8 cellular contexts compared by ENCODE assay signal in genomic region chr1:228141082-228141870, GRCh38. TPM values are rescaled to one million over a fixed set of nuclear protein-coding genes. Genes with fewer than 3 reads are reported as not detected.
DNase-seq lines count a peak whose midpoint lies in the region; ATAC-seq and TF ChIP-seq lines count a peak whose summit lies in the region.

No MANE protein-coding gene starts in this region.

- no peaks in the 10 kb centered on the region for H3K9me2 ChIP-seq in PC-9 (ENCODE audit: insufficient read depth)

- TF ChIP-seq CTCF in GM12865 (IDR thresholded peaks at IDR 0.05; ENCODE audit: insufficient read depth, low read depth, low read length, missing control alignments) (no peak), PC-9 (conservative IDR thresholded peaks at IDR 0.05) (no peak), liver (IDR thresholded peaks at IDR 0.05; ENCODE audit: low read depth, low read length, missing input control) (no peak), suprapubic skin (IDR thresholded peaks at IDR 0.05) (no peak)

- no peak for TF ChIP-seq POLR2A in suprapubic skin (IDR thresholded peaks at IDR 0.05)

- 36% methylated on average over 28 of the region's 28 CpGs for WGBS in liver
- WGBS in suprapubic skin, result 18% methylated on average over 8 of the region's 28 CpGs

- H3K27ac ChIP-seq in PC-9 (peak overlapping the region; percentile 64; the same call in 1 of the 2 replicates), caudate nucleus (ENCODE audit: low read depth, low read length) (peak overlapping the region; percentile 94), liver (ENCODE audit: low read depth in 1 of 2, low read length in 2 of 2) (peak overlapping the region; percentile 97), suprapubic skin (peak overlapping the region; percentile 93)

- intact Hi-C loops in PC-9 (cut with micrococcal nuclease; ENCODE audit: unreplicated experiment), result loop anchor here (1.0 to 2.0 kb wide), 3 partner anchors 8 to 72 kb away; partner anchors contain the start of gene GJC2

- H3K9me3 ChIP-seq in PC-9 (ENCODE audit: insufficient read depth, low read depth) (no peaks in the 10 kb centered on the region), liver (ENCODE audit: control insufficient read depth in 4 of 4, low read length in 3 of 4) (no peaks in the 10 kb centered on the region), suprapubic skin (no peaks in the 10 kb centered on the region)

- H3K4me3 ChIP-seq in GM12865 (ENCODE audit: low read depth, low read length), result peak overlapping the region; percentile 61
- H3K4me3 ChIP-seq in PC-9, result peak overlapping the region; percentile 90
- peak overlapping the region; percentile 45 to 85 (median 85) for H3K4me3 ChIP-seq in liver (ENCODE audit: low read depth in 1 of 3, low read length in 3 of 3)
- H3K4me3 ChIP-seq in suprapubic skin, result peak overlapping the region; percentile 81

- no peaks in the 10 kb centered on the region for H3F3A ChIP-seq in PC-9 (ENCODE audit: insufficient read depth, low read depth)

- peaks cover 27% of the 10 kb centered on the region for H4K20me1 ChIP-seq in PC-9 (ENCODE audit: insufficient read depth)

- H3K36me3 ChIP-seq in PC-9 (ENCODE audit: low read depth), result no peaks in the 10 kb centered on the region
- peaks cover 0 to 10% (median 3%) of the 10 kb centered on the region in 4 donors for H3K36me3 ChIP-seq in liver (ENCODE audit: control insufficient read depth in 4 of 4, insufficient read depth in 3 of 4, low read depth in 1 of 4, low read length in 3 of 4)
- peaks cover 13% of the 10 kb centered on the region for H3K36me3 ChIP-seq in suprapubic skin

- no peak for TF ChIP-seq EP300 in suprapubic skin (IDR thresholded peaks at IDR 0.05)

- POLR2A ChIA-PET in PC-9 (lab: Charles Lee; ENCODE audit: unreplicated experiment), result interaction anchor here (0.6 to 0.8 kb wide), 2 partner anchors 41 to 46 kb away, joined by 4 to 10 read pairs; no protein-coding TSS in a partner anchor

- H3K27me3 ChIP-seq in PC-9 (ENCODE audit: insufficient read depth, low read depth), result no peaks in the 10 kb centered on the region
- H3K27me3 ChIP-seq in liver (ENCODE audit: control insufficient read depth in 4 of 4, insufficient read depth in 4 of 4, low read length in 3 of 4), result no peaks in the 10 kb centered on the region
- H3K27me3 ChIP-seq in suprapubic skin, result no peaks in the 10 kb centered on the region

- H3K4me2 ChIP-seq in PC-9, result peak overlapping the region; percentile 98

- ATAC-seq in HG02798 (IDR thresholded peaks at IDR 0.05; ENCODE audit: poor library complexity, unreplicated experiment), result no peak

- DNase-seq in GM12865 (ENCODE audit: low read depth), result peak; percentile 58
- DNase-seq in PC-9, result peak in 1 of 2 experiments; percentile 53
- no peak for DNase-seq in caudate nucleus (lab: John Stamatoyannopoulos, UW)
- peak in 1 of 2 donors; percentile 80 for DNase-seq in suprapubic skin (ENCODE audit: low spot score in 2 of 2)
- DNase-seq in activated gamma-delta T cell (lab: John Stamatoyannopoulos, UW), result no peak
- DNase-seq in NCI-H2171 treated with DMSO at 0.1 percent for 48 hours (lab: John Stamatoyannopoulos, UW), result no peak

- peak overlapping the region; percentile 57 to 79 for H3K9ac ChIP-seq in liver (ENCODE audit: low read depth in 1 of 2, low read length in 2 of 2)

- H2AFZ ChIP-seq in PC-9, result no peak overlapping the region

- CTCF ChIA-PET in PC-9 (lab: Charles Lee), result no interaction called here

- no peak for TF ChIP-seq RAD21 in liver (IDR thresholded peaks at IDR 0.05)

- H3K4me1 ChIP-seq in PC-9 (replicated peaks; ENCODE audit: insufficient read depth) (peaks cover 9% of the 10 kb centered on the region), liver (ENCODE audit: control insufficient read depth in 4 of 4, insufficient read depth in 4 of 4, low read length in 3 of 4) (peaks cover 14 to 30% (median 23%) of the 10 kb centered on the region in 4 donors), suprapubic skin (peaks cover 64% of the 10 kb centered on the region)

- H3K79me2 ChIP-seq in PC-9 (ENCODE audit: low read depth), result peaks cover 49% of the 10 kb centered on the region

- TSS peak; percentile 60 for BruUV-seq in PC-9 (replicated peaks; lab: Mats Ljungman, UMichigan)

TF ChIP-seq in liver, 16 proteins besides CTCF, POLR2A, EP300 and RAD21:
- TF ChIP-seq FOXA1 (IDR thresholded peaks at IDR 0.05), result no peak
- TF ChIP-seq HNF4A (conservative IDR thresholded peaks at IDR 0.05), result no peak
- TF ChIP-seq, protein P1, sequence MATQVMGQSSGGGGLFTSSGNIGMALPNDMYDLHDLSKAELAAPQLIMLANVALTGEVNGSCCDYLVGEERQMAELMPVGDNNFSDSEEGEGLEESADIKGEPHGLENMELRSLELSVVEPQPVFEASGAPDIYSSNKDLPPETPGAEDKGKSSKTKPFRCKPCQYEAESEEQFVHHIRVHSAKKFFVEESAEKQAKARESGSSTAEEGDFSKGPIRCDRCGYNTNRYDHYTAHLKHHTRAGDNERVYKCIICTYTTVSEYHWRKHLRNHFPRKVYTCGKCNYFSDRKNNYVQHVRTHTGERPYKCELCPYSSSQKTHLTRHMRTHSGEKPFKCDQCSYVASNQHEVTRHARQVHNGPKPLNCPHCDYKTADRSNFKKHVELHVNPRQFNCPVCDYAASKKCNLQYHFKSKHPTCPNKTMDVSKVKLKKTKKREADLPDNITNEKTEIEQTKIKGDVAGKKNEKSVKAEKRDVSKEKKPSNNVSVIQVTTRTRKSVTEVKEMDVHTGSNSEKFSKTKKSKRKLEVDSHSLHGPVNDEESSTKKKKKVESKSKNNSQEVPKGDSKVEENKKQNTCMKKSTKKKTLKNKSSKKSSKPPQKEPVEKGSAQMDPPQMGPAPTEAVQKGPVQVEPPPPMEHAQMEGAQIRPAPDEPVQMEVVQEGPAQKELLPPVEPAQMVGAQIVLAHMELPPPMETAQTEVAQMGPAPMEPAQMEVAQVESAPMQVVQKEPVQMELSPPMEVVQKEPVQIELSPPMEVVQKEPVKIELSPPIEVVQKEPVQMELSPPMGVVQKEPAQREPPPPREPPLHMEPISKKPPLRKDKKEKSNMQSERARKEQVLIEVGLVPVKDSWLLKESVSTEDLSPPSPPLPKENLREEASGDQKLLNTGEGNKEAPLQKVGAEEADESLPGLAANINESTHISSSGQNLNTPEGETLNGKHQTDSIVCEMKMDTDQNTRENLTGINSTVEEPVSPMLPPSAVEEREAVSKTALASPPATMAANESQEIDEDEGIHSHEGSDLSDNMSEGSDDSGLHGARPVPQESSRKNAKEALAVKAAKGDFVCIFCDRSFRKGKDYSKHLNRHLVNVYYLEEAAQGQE (IDR thresholded peaks at IDR 0.05), result no peak
- TF ChIP-seq, protein P2, sequence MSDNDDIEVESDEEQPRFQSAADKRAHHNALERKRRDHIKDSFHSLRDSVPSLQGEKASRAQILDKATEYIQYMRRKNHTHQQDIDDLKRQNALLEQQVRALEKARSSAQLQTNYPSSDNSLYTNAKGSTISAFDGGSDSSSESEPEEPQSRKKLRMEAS (IDR thresholded peaks at IDR 0.05), result no peak
- no peak for TF ChIP-seq EGR1 (IDR thresholded peaks at IDR 0.05; ENCODE audit: low read depth in 2 of 2)
- TF ChIP-seq ATF3 (IDR thresholded peaks at IDR 0.05), result no peak
- no peak for TF ChIP-seq TAF1 (conservative IDR thresholded peaks at IDR 0.05)
- no peak for TF ChIP-seq FOXA2 (IDR thresholded peaks at IDR 0.05)
- no peak for TF ChIP-seq JUND (IDR thresholded peaks at IDR 0.05)
- no peak for TF ChIP-seq NR2F2 (IDR thresholded peaks at IDR 0.05)
- TF ChIP-seq HNF4G (IDR thresholded peaks at IDR 0.05), result no peak
- no peak for TF ChIP-seq SP1 (IDR thresholded peaks at IDR 0.05)
- TF ChIP-seq, protein P3, sequence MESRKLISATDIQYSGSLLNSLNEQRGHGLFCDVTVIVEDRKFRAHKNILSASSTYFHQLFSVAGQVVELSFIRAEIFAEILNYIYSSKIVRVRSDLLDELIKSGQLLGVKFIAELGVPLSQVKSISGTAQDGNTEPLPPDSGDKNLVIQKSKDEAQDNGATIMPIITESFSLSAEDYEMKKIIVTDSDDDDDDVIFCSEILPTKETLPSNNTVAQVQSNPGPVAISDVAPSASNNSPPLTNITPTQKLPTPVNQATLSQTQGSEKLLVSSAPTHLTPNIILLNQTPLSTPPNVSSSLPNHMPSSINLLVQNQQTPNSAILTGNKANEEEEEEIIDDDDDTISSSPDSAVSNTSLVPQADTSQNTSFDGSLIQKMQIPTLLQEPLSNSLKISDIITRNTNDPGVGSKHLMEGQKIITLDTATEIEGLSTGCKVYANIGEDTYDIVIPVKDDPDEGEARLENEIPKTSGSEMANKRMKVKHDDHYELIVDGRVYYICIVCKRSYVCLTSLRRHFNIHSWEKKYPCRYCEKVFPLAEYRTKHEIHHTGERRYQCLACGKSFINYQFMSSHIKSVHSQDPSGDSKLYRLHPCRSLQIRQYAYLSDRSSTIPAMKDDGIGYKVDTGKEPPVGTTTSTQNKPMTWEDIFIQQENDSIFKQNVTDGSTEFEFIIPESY (IDR thresholded peaks at IDR 0.05), result no peak
- no peak for TF ChIP-seq RXRA (IDR thresholded peaks at IDR 0.05)
- no peak for TF ChIP-seq YY1 (IDR thresholded peaks at IDR 0.05)
- no peak for TF ChIP-seq GABPA (IDR thresholded peaks at IDR 0.05 in 1 of 2, conservative IDR thresholded peaks at IDR 0.05 in 1 of 2)

RNA-seq across cellular contexts. Expression of gene GUK1, which starts 1.2 kb away (rescaled TPM):
- 239 and 278 TPM in 2 replicates for total RNA-seq in PC-9 (2021)
- total RNA-seq in liver, result 100 to 1,000 TPM; 147 to 251 TPM
- 100 to 1,000 TPM; 186 to 245 TPM for polyA plus RNA-seq in liver
- 100 to 1,000 TPM; 384 to 510 (median 421) TPM for total RNA-seq in suprapubic skin

RNA-seq across cellular contexts. Expression of gene GJC2, which starts 8.5 kb away (rescaled TPM):
- total RNA-seq in PC-9 (2021), result 2.1 and 3.4 TPM in 2 replicates
- total RNA-seq in liver, result under 1 TPM; 0.25 to 0.79 TPM
- polyA plus RNA-seq in liver, result under 1 TPM in 1 of 2 donors, not detected in 1; 0.10 TPM
- 1 to 10 TPM; 2.5 to 3.6 (median 3.0) TPM for total RNA-seq in suprapubic skin

RNA-seq across cellular contexts. Expression of gene IBA57, which starts 24.3 kb away (rescaled TPM):
- 7.8 and 13.8 TPM in 2 replicates for total RNA-seq in PC-9 (2021)
- 10 to 100 TPM in 1 of 2 donors, 1 to 10 TPM in 1; 8.4 to 12.0 TPM for total RNA-seq in liver
- polyA plus RNA-seq in liver, result 1 to 10 TPM; 1.6 to 8.5 TPM
- total RNA-seq in suprapubic skin, result 10 to 100 TPM in 2 of 4 donors, 1 to 10 TPM in 2; 9.2 to 22.4 (median 12.4) TPM

RNA-seq across cellular contexts. Expression of gene MRPL55, which starts 32.2 kb away (rescaled TPM):
- 81.0 and 84.4 TPM in 2 replicates for total RNA-seq in PC-9 (2021)
- total RNA-seq in liver, result 10 to 100 TPM; 38.9 to 44.4 TPM
- polyA plus RNA-seq in liver, result 100 to 1,000 TPM in 1 of 2 donors, 10 to 100 TPM in 1; 79.5 to 119 TPM
- 100 to 1,000 TPM in 3 of 4 donors, 10 to 100 TPM in 1; 99.3 to 161 (median 119) TPM for total RNA-seq in suprapubic skin

RNA-seq across cellular contexts. Expression of gene C1orf35, which starts 38.2 kb away (rescaled TPM):
- total RNA-seq in PC-9 (2021), result 26.4 and 37.6 TPM in 2 replicates
- 1 to 10 TPM; 4.0 to 6.9 TPM for total RNA-seq in liver
- 1 to 10 TPM; 6.0 to 7.5 TPM for polyA plus RNA-seq in liver
- total RNA-seq in suprapubic skin, result 10 to 100 TPM; 10.6 to 32.3 (median 17.1) TPM
